In genomic region chr7:131111081-131111576, GRCh38 we compare ENCODE assay signal across 8 cellular contexts.
DNase-seq lines count a peak whose midpoint lies in the region; ATAC-seq and TF ChIP-seq lines count a peak whose summit lies in the region.

No MANE protein-coding gene starts in this region.

- no peaks in the 10 kb centered on the region for H3K36me3 ChIP-seq in urinary bladder (ENCODE audit: insufficient read depth)

- ATAC-seq in memory B cell (ENCODE audit: low read depth) (peak; percentile 22), HG03571 (IDR thresholded peaks at IDR 0.05; ENCODE audit: unreplicated experiment) (no peak)

- H3K27me3 Mint-ChIP-seq in dendritic cell treated with granulocyte-macrophage colony-stimulating factor and Interleukin-4, amounts not matched to agents 40 ng/mL and 50 ng/mL, for 4 days: peaks cover 14% of the 10 kb centered on the region
- H3K27me3 Mint-ChIP-seq in memory B cell: no peaks in the 10 kb centered on the region

- POLR2A ChIA-PET in RWPE1 (lab: Yijun Ruan, JAX; ENCODE audit: low non-redundant PET): no interaction called here

- CTCF ChIA-PET in RWPE1 (lab: Yijun Ruan, JAX): no interaction called here

- TF ChIP-seq CTCF in GM20000 (IDR thresholded peaks at IDR 0.05; ENCODE audit: extremely low read depth, missing control alignments) (no peak), RWPE1 (conservative IDR thresholded peaks at IDR 0.05; ENCODE audit: low read depth) (no peak)

- peaks cover 54% of the 10 kb centered on the region for H3K4me1 Mint-ChIP-seq in dendritic cell treated with granulocyte-macrophage colony-stimulating factor and Interleukin-4, amounts not matched to agents 40 ng/mL and 50 ng/mL, for 4 days (ENCODE audit: low read depth)
- H3K4me1 Mint-ChIP-seq in memory B cell: peaks cover 32% of the 10 kb centered on the region

- peaks cover 30% of the 10 kb centered on the region for H3K36me3 Mint-ChIP-seq in dendritic cell treated with granulocyte-macrophage colony-stimulating factor and Interleukin-4, amounts not matched to agents 40 ng/mL and 50 ng/mL, for 4 days (ENCODE audit: low read depth)
- no peaks in the 10 kb centered on the region for H3K36me3 Mint-ChIP-seq in memory B cell

- H3K4me1 ChIP-seq in urinary bladder (ENCODE audit: insufficient read depth): no peaks in the 10 kb centered on the region

- intact Hi-C loops in dendritic cell treated with granulocyte-macrophage colony-stimulating factor and Interleukin-4, amounts not matched to agents 40 ng/mL and 50 ng/mL, for 4 days (cut with micrococcal nuclease): loop anchor here (5.0 kb wide), 1 partner anchor 106 kb away; no protein-coding TSS in a partner anchor

- peak overlapping the region; percentile 61 for H3K4me3 ChIP-seq in urinary bladder (ENCODE audit: low read depth, low read length)

- DNase-seq in Ammon's horn (ENCODE audit: low spot score): peak; percentile 70
- DNase-seq in GM20000 (ENCODE audit: low spot score): peak; percentile 47
- peak; percentile 92 for DNase-seq in RKO (ENCODE audit: low spot score)
- no peak for DNase-seq in memory B cell (ENCODE audit: low spot score in 2 of 2)
- DNase-seq in RWPE1 (ENCODE audit: low spot score): no peak

- H3K27ac Mint-ChIP-seq in dendritic cell treated with granulocyte-macrophage colony-stimulating factor and Interleukin-4, amounts not matched to agents 40 ng/mL and 50 ng/mL, for 4 days: peak overlapping the region; percentile 92
- peak overlapping the region; percentile 88 for H3K27ac Mint-ChIP-seq in memory B cell

- whole genome bisulfite sequencing in urinary bladder: 19% methylated on average over 6 of the region's 6 CpGs

- no peaks in the 10 kb centered on the region for H3K9me3 Mint-ChIP-seq in dendritic cell treated with granulocyte-macrophage colony-stimulating factor and Interleukin-4, amounts not matched to agents 40 ng/mL and 50 ng/mL, for 4 days
- no peaks in the 10 kb centered on the region for H3K9me3 Mint-ChIP-seq in memory B cell

- H3K27ac ChIP-seq in urinary bladder (ENCODE audit: low read depth) (peak overlapping the region; percentile 56), RWPE1 (no peak overlapping the region)

- H3K4me3 Mint-ChIP-seq in dendritic cell treated with granulocyte-macrophage colony-stimulating factor and Interleukin-4, amounts not matched to agents 40 ng/mL and 50 ng/mL, for 4 days: peak overlapping the region; percentile 85
- H3K4me3 Mint-ChIP-seq in memory B cell: peak overlapping the region; percentile 87

Comparison
In these comparisons a context has a peak if more than half of its experiments do, and no peak if none do; other contexts are left out.
1. DNase-seq: peak in Ammon's horn (single experiment), GM20000 (single experiment) and RKO (single experiment); none in memory B cell (0 of 2) and RWPE1 (single experiment).